ENCODE assay signal across 8 cellular contexts in genomic region chr14:34983148-34983760, GRCh38. TPM values are rescaled to one million over a fixed set of nuclear protein-coding genes. Genes with fewer than 3 reads are reported as not detected.
DNase-seq lines count a peak whose midpoint lies in the region; ATAC-seq and TF ChIP-seq lines count a peak whose summit lies in the region.

No MANE protein-coding gene starts in this region.

- H3K36me3 ChIP-seq in muscle layer of duodenum (ENCODE audit: control insufficient read depth in 1 of 2, insufficient read depth in 2 of 2, low read length in 2 of 2), result peaks cover 0 to 4% of the 10 kb centered on the region in 2 donors

- no peak for TF ChIP-seq CTCF in AG04449 (IDR thresholded peaks at IDR 0.05; ENCODE audit: insufficient read depth, low read length, missing control alignments)
- TF ChIP-seq CTCF in endothelial cell (IDR thresholded peaks at IDR 0.05; ENCODE audit: unreplicated experiment), result no peak
- TF ChIP-seq CTCF in osteocyte (IDR thresholded peaks at IDR 0.05), result no peak

- H3K4me1 Mint-ChIP-seq in central memory CD8-positive, alpha-beta T cell, result peaks cover 13% of the 10 kb centered on the region
- H3K4me1 Mint-ChIP-seq in endothelial cell (ENCODE audit: unreplicated experiment) (peaks cover 14% of the 10 kb centered on the region), osteocyte (ENCODE audit: unreplicated experiment) (peaks cover 33% of the 10 kb centered on the region)

- CTCF ChIA-PET in AG04449 (lab: Yijun Ruan, JAX), result interaction anchor here (0.8 to 4.0 kb wide), 4 partner anchors 9 to 312 kb away, joined by 3 to 14 read pairs (median 6); no protein-coding TSS in a partner anchor

- no peaks in the 10 kb centered on the region for H3K9me3 Mint-ChIP-seq in central memory CD8-positive, alpha-beta T cell
- no peaks in the 10 kb centered on the region for H3K9me3 Mint-ChIP-seq in endothelial cell (ENCODE audit: unreplicated experiment)
- no peaks in the 10 kb centered on the region for H3K9me3 Mint-ChIP-seq in osteocyte (ENCODE audit: unreplicated experiment)

- no peaks in the 10 kb centered on the region for H3K27me3 Mint-ChIP-seq in central memory CD8-positive, alpha-beta T cell
- H3K27me3 Mint-ChIP-seq in endothelial cell (ENCODE audit: unreplicated experiment) (peaks cover 2% of the 10 kb centered on the region), osteocyte (ENCODE audit: unreplicated experiment) (no peaks in the 10 kb centered on the region)

- H3K27ac ChIP-seq in muscle layer of duodenum (ENCODE audit: low read length), result peak overlapping the region; percentile 100

- no peak overlapping the region for H3K4me3 Mint-ChIP-seq in central memory CD8-positive, alpha-beta T cell
- H3K4me3 Mint-ChIP-seq in endothelial cell (ENCODE audit: unreplicated experiment), result no peak overlapping the region
- no peak overlapping the region for H3K4me3 Mint-ChIP-seq in osteocyte (ENCODE audit: unreplicated experiment)

- peaks cover 8% of the 10 kb centered on the region for H3K36me3 Mint-ChIP-seq in central memory CD8-positive, alpha-beta T cell (ENCODE audit: insufficient read depth)
- no peaks in the 10 kb centered on the region for H3K36me3 Mint-ChIP-seq in endothelial cell (ENCODE audit: low read depth, unreplicated experiment)
- peaks cover 6% of the 10 kb centered on the region for H3K36me3 Mint-ChIP-seq in osteocyte (ENCODE audit: unreplicated experiment)

- H3K4me1 ChIP-seq in muscle layer of duodenum (ENCODE audit: control insufficient read depth in 1 of 2, insufficient read depth in 2 of 2, low read length in 2 of 2), result peaks cover 8 to 39% of the 10 kb centered on the region in 2 donors

- ATAC-seq in GM19463 (IDR thresholded peaks at IDR 0.05; ENCODE audit: unreplicated experiment) (peak; percentile 15), HG03520 (IDR thresholded peaks at IDR 0.05; ENCODE audit: unreplicated experiment) (peak; percentile 17)
- ATAC-seq in central memory CD8-positive, alpha-beta T cell (replicated peaks; ENCODE audit: extremely low read depth, poor library complexity, severe bottlenecking), result peak; percentile 6

- no peak overlapping the region for H3K27ac Mint-ChIP-seq in central memory CD8-positive, alpha-beta T cell (ENCODE audit: low read depth)
- no peak overlapping the region for H3K27ac Mint-ChIP-seq in endothelial cell (ENCODE audit: unreplicated experiment)
- H3K27ac Mint-ChIP-seq in osteocyte (ENCODE audit: unreplicated experiment), result no peak overlapping the region

- DNase-seq in AG04449 (ENCODE audit: low read depth, low spot score) (no peak), endothelial cell (ENCODE audit: low spot score) (no peak), NCI-H2081 treated with DMSO at 0.1 percent for 48 hours (lab: John Stamatoyannopoulos, UW) (no peak), osteocyte (ENCODE audit: extremely low spot score, unreplicated experiment) (no peak)
- no peak for DNase-seq in central memory CD8-positive, alpha-beta T cell (ENCODE audit: low spot score in 2 of 2)

- no peaks in the 10 kb centered on the region for H3K9me3 ChIP-seq in muscle layer of duodenum (ENCODE audit: control insufficient read depth in 1 of 2, low read length in 2 of 2)

- POLR2A ChIA-PET in AG04449 (lab: Yijun Ruan, JAX), result interaction anchor here (0.6 to 2.2 kb wide), 11 partner anchors 10 to 284 kb away, joined by 3 to 11 read pairs (median 4); partner anchors contain the start of genes BAZ1A and FAM177A1

- H3K27me3 ChIP-seq in muscle layer of duodenum (ENCODE audit: low read depth, low read length), result no peaks in the 10 kb centered on the region

- peak overlapping the region; percentile 94 for H3K4me3 ChIP-seq in AG04449 (ENCODE audit: low read depth, low read length)
- H3K4me3 ChIP-seq in muscle layer of duodenum (ENCODE audit: low read depth in 1 of 2, low read length in 2 of 2), result peak overlapping the region; percentile 83 to 91

RNA-seq across cellular contexts. Expression of gene SRP54, which starts 0.5 kb away (rescaled TPM):
- total RNA-seq in endothelial cell (ENCODE audit: unreplicated experiment) (47.7 TPM), osteocyte (59.7 and 62.4 TPM in 2 replicates)
